9 cellular contexts compared by ENCODE assay signal in genomic region chr7:95772771-95773581, GRCh38. TPM values are rescaled to one million over a fixed set of nuclear protein-coding genes. Genes with fewer than 3 reads are reported as not detected.
DNase-seq lines count a peak whose midpoint lies in the region; ATAC-seq lines count a peak whose summit lies in the region.
"Had no signal": no experiment of that assay in that cellular context is flagged by ENCODE, and none has a peak within 500 bp of the region (broad histone marks: within the 10 kb centered on the region; RNA-seq: fewer than 3 reads in every experiment).

No MANE protein-coding gene starts in this region.

- DNase-seq in NCI-H748 treated with DMSO at 0.1 percent for 48 hours (lab: John Stamatoyannopoulos, UW) (peak; percentile 46), myocyte (ENCODE audit: low read depth) (peak; percentile 6), GM19240 (ENCODE audit: insufficient read length, low spot score) (no peak), CD1c-positive myeloid dendritic cell (ENCODE audit: extremely low spot score) (no peak)

- no peaks in the 10 kb centered on the region for H3K9me3 ChIP-seq in esophagus (ENCODE audit: control insufficient read depth in 2 of 2, insufficient read depth in 1 of 2, low read depth in 1 of 2, low read length in 1 of 2)

- H3K27me3 ChIP-seq in esophagus (ENCODE audit: control insufficient read depth in 1 of 2, insufficient read depth in 2 of 2, low read length in 2 of 2) = no peaks in the 10 kb centered on the region

- no peaks in the 10 kb centered on the region for H3K36me3 ChIP-seq in esophagus (ENCODE audit: control insufficient read depth in 2 of 2, insufficient read depth in 2 of 2, low read length in 1 of 2)

- peak overlapping the region; percentile 47 to 58 for H3K4me3 ChIP-seq in esophagus (ENCODE audit: low read depth in 1 of 2, low read length in 2 of 2)

- ATAC-seq in GM19395 (IDR thresholded peaks at IDR 0.05; ENCODE audit: unreplicated experiment) (peak; percentile 33), HG03439 (IDR thresholded peaks at IDR 0.05; ENCODE audit: unreplicated experiment) (no peak), GM21619 (IDR thresholded peaks at IDR 0.05; ENCODE audit: unreplicated experiment) (no peak)

- peak overlapping the region in 1 of 2 donors; percentile 13 for H3K27ac ChIP-seq in esophagus (ENCODE audit: low read depth in 2 of 2, low read length in 1 of 2)

- no peaks in the 10 kb centered on the region for H3K4me1 ChIP-seq in esophagus (ENCODE audit: control insufficient read depth in 2 of 2, insufficient read depth in 2 of 2, low read length in 1 of 2)

- 10 to 13% methylated on average over 42 to 45 of the region's 45 CpGs for WGBS in esophagus, 2 donors

RNA-seq across cellular contexts. Expression of gene DYNC1I1, which starts 0.6 kb away (rescaled TPM):
- polyA plus RNA-seq in esophagus = under 1 TPM; 0.20 to 0.69 TPM
- 1.1 and 1.6 TPM in 2 replicates for total RNA-seq in myocyte
- 7.7 TPM for polyA plus RNA-seq in myocyte (2012)
- total RNA-seq: T-helper 1 cell treated with Interleukin-12 subunit alpha and Interleukin-12 subunit beta and Interleukin-4 antibody, amounts not matched to agents 30 ng/mL and 1 ng/mL, for 36 hours had no signal

Comparison
In these comparisons a context has a peak if more than half of its experiments do, and no peak if none do; other contexts are left out.
1. DNase-seq: peak in NCI-H748 treated with DMSO at 0.1 percent for 48 hours (single experiment) and myocyte (single experiment); none in GM19240 (single experiment) and CD1c-positive myeloid dendritic cell (single experiment).